Comparison of ENCODE assay signal across 11 cellular contexts in the genomic region with DNA sequence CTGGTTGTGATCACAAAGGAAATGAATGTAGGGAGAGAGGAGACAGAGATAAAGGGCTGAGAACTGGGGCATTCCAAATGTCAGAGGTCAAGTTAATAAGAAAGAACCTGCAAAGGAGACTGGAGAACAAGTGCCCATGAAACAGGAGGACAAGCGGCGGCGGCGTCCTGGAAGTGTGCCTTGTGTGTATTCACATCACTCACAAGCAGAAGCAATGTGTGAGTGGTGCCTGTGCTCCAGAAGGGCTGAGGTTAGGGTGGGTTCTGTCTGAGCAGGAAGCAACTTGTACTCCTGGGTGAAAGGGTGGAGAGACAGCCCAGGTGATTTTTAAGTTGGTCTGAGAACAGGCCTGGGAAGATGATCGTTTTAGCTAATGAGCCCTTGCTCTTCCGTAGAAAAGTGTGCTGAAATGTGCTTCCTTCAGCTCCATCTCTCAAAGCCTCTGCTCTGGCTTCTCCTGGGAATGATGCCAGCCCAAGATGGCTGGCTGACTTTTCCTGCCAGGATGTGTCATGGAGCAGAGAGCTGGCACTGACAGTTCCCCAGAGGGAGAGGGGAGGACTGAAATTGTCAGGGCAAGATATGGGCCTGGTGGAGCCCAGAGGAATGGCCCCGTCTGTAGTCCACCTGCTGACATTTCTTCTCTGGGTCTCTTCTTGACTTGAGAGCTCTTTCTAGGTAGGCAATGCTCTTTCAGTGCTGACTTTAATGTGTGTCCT. TPM values are rescaled to one million over a fixed set of nuclear protein-coding genes. Genes with fewer than 3 reads are reported as not detected.
A peak's percentile ranks its signal among the peaks of the same experiment; 100 is the strongest.
DNase-seq lines count a peak whose midpoint lies in the region; ATAC-seq and TF ChIP-seq lines count a peak whose summit lies in the region.
"Had no signal": no experiment of that assay in that cellular context is flagged by ENCODE, and none has a peak within 500 bp of the region (broad histone marks: within the 10 kb centered on the region; RNA-seq: fewer than 3 reads in every experiment).

No MANE protein-coding gene starts in this region.

- H4K20me1 ChIP-seq in mammary epithelial cell (ENCODE audit: insufficient read depth, low read length) (no peaks in the 10 kb centered on the region), PC-9 (ENCODE audit: insufficient read depth) (no peaks in the 10 kb centered on the region)

- H2AFZ ChIP-seq in mammary epithelial cell (ENCODE audit: low read depth, low read length) (peak overlapping the region; percentile 62), PC-9 (no peak overlapping the region)
- H2AFZ ChIP-seq: hepatocyte had no signal

- dilution Hi-C loops in mammary epithelial cell (cut with HindIII; ENCODE audit: low sequenced_read_pairs) = loop anchor here (10.0 kb wide), 1 partner anchor 510 kb away; no protein-coding TSS in a partner anchor

- no peaks in the 10 kb centered on the region for H3K9me3 ChIP-seq in mammary epithelial cell (replicated peaks; ENCODE audit: insufficient read depth, low read length)
- no peaks in the 10 kb centered on the region for H3K9me3 ChIP-seq in PC-9 (ENCODE audit: insufficient read depth, low read depth)
- H3K9me3 ChIP-seq: ascending aorta had no signal

- no peak for TF ChIP-seq CTCF in AG09309 (IDR thresholded peaks at IDR 0.05; ENCODE audit: control insufficient read depth, insufficient read depth, low read depth, low read length, missing control alignments)
- no peak for TF ChIP-seq CTCF in mammary epithelial cell (conservative IDR thresholded peaks at IDR 0.05 in 1 of 2, IDR thresholded peaks at IDR 0.05 in 1 of 2; ENCODE audit: extremely low read depth in 1 of 2, insufficient read depth in 1 of 2, low read depth in 1 of 2, low read length in 2 of 2)
- no peak for TF ChIP-seq CTCF in PC-9 (conservative IDR thresholded peaks at IDR 0.05)

- H3K4me3 ChIP-seq in AG09309 (ENCODE audit: control insufficient read depth, low read depth, low read length) = no peak overlapping the region
- H3K4me3 ChIP-seq in mammary epithelial cell (replicated peaks in 1 of 3; ENCODE audit: insufficient read depth in 1 of 3, low read depth in 2 of 3, low read length in 3 of 3) = no peak overlapping the region
- H3K4me3 ChIP-seq in PC-9 = no peak overlapping the region
- H3K4me3 ChIP-seq: ascending aorta, hepatocyte had no signal

- H3K4me2 ChIP-seq in mammary epithelial cell (ENCODE audit: insufficient read depth, low read depth, low read length) = no peak overlapping the region
- no peak overlapping the region for H3K4me2 ChIP-seq in PC-9
- H3K4me2 ChIP-seq: hepatocyte had no signal

- H3K27ac ChIP-seq in mammary epithelial cell (ENCODE audit: insufficient read depth, low read depth, low read length) (no peak overlapping the region), PC-9 (no peak overlapping the region)
- H3K27ac ChIP-seq: ascending aorta, hepatocyte had no signal

- peaks cover 10% of the 10 kb centered on the region; the same call in 1 of the 2 replicates for H3F3A ChIP-seq in PC-9 (ENCODE audit: insufficient read depth, low read depth)

- H3K27me3 ChIP-seq in mammary epithelial cell (ENCODE audit: insufficient read depth, low read length) = no peaks in the 10 kb centered on the region
- H3K27me3 ChIP-seq in PC-9 (ENCODE audit: insufficient read depth, low read depth) = no peaks in the 10 kb centered on the region
- H3K27me3 ChIP-seq: ascending aorta, hepatocyte had no signal

- DNase-seq in AG09309 (ENCODE audit: low read depth) (peak; percentile 21), LHCN-M2 (ENCODE audit: low read depth) (peak; percentile 66), mammary epithelial cell (peak; percentile 27), medulla oblongata (ENCODE audit: extremely low spot score) (peak; percentile 74), PC-9 (no peak)
- DNase-seq: activated CD4-positive, CD25-positive, alpha-beta regulatory T cell treated with anti-CD3 and anti-CD28 coated beads, Interleukin-2, amount 50 U/mL, for 72 hours had no signal

- in situ Hi-C loops in mammary epithelial cell (cut with MboI; ENCODE audit: low sequenced_read_pairs in 2 of 2) = no loop called here

- no peaks in the 10 kb centered on the region for H3K36me3 ChIP-seq in mammary epithelial cell (ENCODE audit: insufficient read depth, low read length)
- H3K36me3 ChIP-seq in PC-9 (ENCODE audit: low read depth) = no peaks in the 10 kb centered on the region
- H3K36me3 ChIP-seq: ascending aorta had no signal

- H3K79me2 ChIP-seq in mammary epithelial cell (ENCODE audit: insufficient read depth, low read length) (no peaks in the 10 kb centered on the region), PC-9 (ENCODE audit: low read depth) (no peaks in the 10 kb centered on the region)
- H3K79me2 ChIP-seq: hepatocyte had no signal

- CTCF ChIA-PET in mammary epithelial cell (lab: Charles Lee; ENCODE audit: low non-redundant PET) (interaction anchor here (0.8 kb wide), 1 partner anchor 14 kb away, joined by 6 read pairs; no protein-coding TSS in a partner anchor), PC-9 (lab: Charles Lee) (interaction anchor here (1.0 kb wide), 1 partner anchor 13 kb away, joined by 3 read pairs; no protein-coding TSS in a partner anchor)

- intact Hi-C loops in mammary epithelial cell (cut with micrococcal nuclease) (no loop called here), PC-9 (cut with micrococcal nuclease; ENCODE audit: unreplicated experiment) (no loop called here)

- POLR2A ChIA-PET in PC-9 (lab: Charles Lee; ENCODE audit: unreplicated experiment) = interaction anchor here (0.7 kb wide), 1 partner anchor 10 kb away, joined by 3 read pairs; no protein-coding TSS in a partner anchor

- H3K4me1 ChIP-seq in mammary epithelial cell (ENCODE audit: insufficient read depth, low read length) (peaks cover 7% of the 10 kb centered on the region), PC-9 (replicated peaks; ENCODE audit: insufficient read depth) (peaks cover 20% of the 10 kb centered on the region)
- H3K4me1 ChIP-seq: ascending aorta had no signal

- ATAC-seq in GM21786 (IDR thresholded peaks at IDR 0.05; ENCODE audit: unreplicated experiment) (no peak), HG02798 (IDR thresholded peaks at IDR 0.05; ENCODE audit: poor library complexity, unreplicated experiment) (no peak), GM18498 (IDR thresholded peaks at IDR 0.05; ENCODE audit: unreplicated experiment) (no peak)

- BruUV-seq in mammary epithelial cell (replicated peaks; lab: Mats Ljungman, UMichigan) (no TSS peak), PC-9 (replicated peaks; lab: Mats Ljungman, UMichigan) (no TSS peak)

- 71% methylated on average over 7 of the region's 7 CpGs for WGBS in mammary epithelial cell (ENCODE audit: low coverage, missing lambda C conversion rate)

- no peaks in the 10 kb centered on the region for H3K9me2 ChIP-seq in PC-9 (ENCODE audit: insufficient read depth)

- H3K9ac ChIP-seq in mammary epithelial cell (ENCODE audit: insufficient read depth, low read length) = no peak overlapping the region

RNA-seq across cellular contexts. Expression of a gene that starts 25.1 kb away (rescaled TPM):
- total RNA-seq in LHCN-M2 (2014; rRNA removed) = 36.2 and 50.9 TPM in 2 replicates
- 36.9 TPM for polyA plus RNA-seq in LHCN-M2 (2012)
- 10 to 100 TPM in 1 of 2 donors, 1 to 10 TPM in 1; 4.8 to 11.8 TPM for total RNA-seq in mammary epithelial cell
- 7.4 TPM for polyA plus RNA-seq in mammary epithelial cell
- 11.8 TPM for polyA minus RNA-seq in mammary epithelial cell
- total RNA-seq in PC-9 (2021) = 52.0 and 53.1 TPM in 2 replicates

RNA-seq across cellular contexts. Expression of a gene that starts 26.8 kb away (rescaled TPM):
- 15.1 and 17.8 TPM in 2 replicates for total RNA-seq in LHCN-M2 (2014; rRNA removed)
- 5.9 TPM for polyA plus RNA-seq in LHCN-M2 (2012)
- 10 to 100 TPM; 33.4 to 37.5 TPM for total RNA-seq in mammary epithelial cell
- 20.1 TPM for polyA plus RNA-seq in mammary epithelial cell
- 41.7 TPM for polyA minus RNA-seq in mammary epithelial cell
- 37.3 and 40.9 TPM in 2 replicates for total RNA-seq in PC-9 (2021)

Comparison
In these comparisons a context has a peak if more than half of its experiments do, and no peak if none do; other contexts are left out.
1. DNase-seq: peak in AG09309 (single experiment), LHCN-M2 (single experiment), mammary epithelial cell (single experiment) and medulla oblongata (single experiment); none in PC-9 (0 of 2).